9 cellular contexts compared by ENCODE assay signal in the genomic region with DNA sequence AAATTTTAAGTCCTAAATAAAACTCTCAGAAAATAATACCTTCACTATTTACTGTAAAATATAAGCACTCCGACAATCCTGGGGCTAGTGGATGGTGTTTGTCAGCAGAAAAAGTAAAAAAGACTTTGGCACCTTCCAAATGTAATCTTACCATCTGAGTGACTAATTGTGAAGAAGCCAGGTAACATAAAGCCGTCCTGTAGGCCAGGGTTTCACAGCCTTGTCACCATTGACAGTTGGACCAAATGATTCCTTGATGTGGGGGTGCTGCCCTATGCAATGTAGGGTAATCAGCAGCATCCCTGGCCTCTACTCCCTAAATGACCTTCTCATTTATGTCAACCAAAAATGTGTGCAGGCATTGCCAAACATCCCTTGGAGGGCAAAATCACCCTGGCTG.
"Had no signal": no experiment of that assay in that cellular context is flagged by ENCODE, and none has a peak within 500 bp of the region (broad histone marks: within the 10 kb centered on the region; RNA-seq: fewer than 3 reads in every experiment).

No MANE protein-coding gene starts in this region.

- H3K4me1 ChIP-seq: HAP-1 had no signal

- ATAC-seq: HCT116, HepG2 had no signal

- H3K4me1 Mint-ChIP-seq: IgD-negative memory B cell had no signal

- H3K27ac ChIP-seq: HL-60 had no signal

- H3K36me3 ChIP-seq: HAP-1 had no signal

- H3K27me3 Mint-ChIP-seq: IgD-negative memory B cell had no signal

- H3K36me3 Mint-ChIP-seq: IgD-negative memory B cell had no signal

- H3K9me3 ChIP-seq: HAP-1 had no signal

- H3K4me3 Mint-ChIP-seq: HFFc6, IgD-negative memory B cell had no signal

- FAIRE-seq: HepG2 had no signal

- DNase-seq: GOT3, H7, HFFc6, KG1 had no signal

- H3K4me3 ChIP-seq: HAP-1 had no signal

- H3K27ac Mint-ChIP-seq: HFFc6, IgD-negative memory B cell had no signal
